Comparison of ENCODE assay signal across 26 cellular contexts in the genomic region with DNA sequence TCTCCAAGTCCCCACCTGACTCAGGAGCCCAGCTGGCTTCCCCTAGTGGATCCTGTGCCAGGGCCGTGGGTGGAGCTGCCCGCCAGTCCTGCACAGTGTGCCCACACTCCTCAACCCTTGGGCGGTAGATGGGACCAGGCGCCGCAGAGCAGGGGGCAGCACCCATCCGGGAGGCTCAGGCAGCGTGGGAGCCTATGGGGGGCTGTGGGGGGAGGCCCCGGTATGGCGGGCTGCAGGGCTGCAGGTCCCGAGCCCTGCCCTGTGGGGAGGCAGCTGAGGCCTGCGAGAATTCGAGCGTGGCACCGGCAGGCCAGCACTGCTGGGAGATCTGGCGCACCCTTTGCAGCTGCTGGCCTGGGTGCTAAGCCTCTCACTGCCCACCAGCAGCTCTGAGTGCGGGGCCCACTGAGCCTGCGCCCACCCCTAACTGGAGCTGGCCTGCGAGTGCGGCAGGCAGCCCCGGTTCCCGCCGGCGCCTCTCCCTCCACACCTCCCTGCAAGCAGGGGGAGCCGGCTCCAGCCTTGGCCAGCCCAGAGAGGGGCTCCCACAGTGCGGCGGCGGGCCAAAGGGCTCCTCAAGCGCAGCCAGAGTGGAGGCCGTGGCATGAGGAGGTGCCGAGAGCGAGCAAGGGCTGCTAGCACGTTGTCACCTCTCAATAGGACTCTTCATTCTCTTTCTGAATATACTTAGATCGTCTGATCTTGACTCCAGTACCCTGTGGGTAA.
"Had no signal": no experiment of that assay in that cellular context is flagged by ENCODE, and none has a peak within 500 bp of the region (broad histone marks: within the 10 kb centered on the region; RNA-seq: fewer than 3 reads in every experiment).

No MANE protein-coding gene starts in this region.

- DNase-seq: hippocampal formation; left colon; lower lobe of right lung; mammary epithelial cell; mesenchymal stem cell; naive thymus-derived CD8-positive, alpha-beta T cell; occipital lobe; psoas muscle; right lobe of liver; stimulated activated CD4-positive, alpha-beta T cell treated with anti-CD3 and anti-CD28 coated beads, Interleukin-1b, Interleukin-23, amount 100 ng/mL, for 48 hours; stimulated activated CD4-positive, alpha-beta T cell treated with anti-CD3 and anti-CD28 coated beads, Interleukin-2, amount 100 ng/mL, for 48 hours; stimulated activated CD4-positive, alpha-beta T cell treated with anti-CD3 and anti-CD28 coated beads, Interleukin-4, amount 100 ng/mL, for 4 hours; stimulated activated CD8-positive, alpha-beta memory T cell treated with anti-CD3 and anti-CD28 coated beads, Interleukin-4, amount 100 ng/mL, for 48 hours; stimulated activated naive B cell treated with anti-CD40 and anti-IgM and Interleukin-4, amounts not matched to agents 10 μg/mL and 1 μg/mL and 100 μg/mL, for 72 hours; substantia nigra had no signal

- H3K4me1 Mint-ChIP-seq: naive thymus-derived CD8-positive, alpha-beta T cell; nephron; stimulated activated naive B cell treated with anti-CD40 and anti-IgM and Interleukin-4, amounts not matched to agents 10 μg/mL and 1 μg/mL and 100 μg/mL, for 72 hours had no signal

- H3K4me3 Mint-ChIP-seq: naive thymus-derived CD8-positive, alpha-beta T cell; nephron; neural crest cell; stimulated activated naive B cell treated with anti-CD40 and anti-IgM and Interleukin-4, amounts not matched to agents 10 μg/mL and 1 μg/mL and 100 μg/mL, for 72 hours; stimulated activated naive CD8-positive, alpha-beta T cell treated with anti-CD3 and anti-CD28 coated beads, Interleukin-15, Interleukin-2, amounts not matched to agents 100 ng/mL and 50 ng/mL, for 24 hours; type B pancreatic cell had no signal

- H2AFZ ChIP-seq: parathyroid adenoma had no signal

- H3K9me3 ChIP-seq: lower lobe of right lung, neutrophil, psoas muscle had no signal

- H3K27me3 Mint-ChIP-seq: stimulated activated naive B cell treated with anti-CD40 and anti-IgM and Interleukin-4, amounts not matched to agents 10 μg/mL and 1 μg/mL and 100 μg/mL, for 72 hours; type B pancreatic cell had no signal

- H3K36me3 Mint-ChIP-seq: stimulated activated naive B cell treated with anti-CD40 and anti-IgM and Interleukin-4, amounts not matched to agents 10 μg/mL and 1 μg/mL and 100 μg/mL, for 72 hours had no signal

- H3K4me3 ChIP-seq: left lung, lower lobe of right lung, psoas muscle, right lobe of liver, smooth muscle cell, tibial nerve had no signal

- H3K4me2 ChIP-seq: smooth muscle cell had no signal

- H3K27ac ChIP-seq: left lung, lower lobe of right lung, neutrophil, parathyroid adenoma, psoas muscle, right lobe of liver, tibial nerve had no signal

- ATAC-seq: left colon; left lung; lower lobe of right lung; naive thymus-derived CD8-positive, alpha-beta T cell; psoas muscle; stimulated activated naive B cell treated with anti-CD40 and anti-IgM and Interleukin-4, amounts not matched to agents 10 μg/mL and 1 μg/mL and 100 μg/mL, for 72 hours had no signal

- H3K27me3 ChIP-seq: left lung, neutrophil, right lobe of liver, tibial nerve had no signal

- H3K27ac Mint-ChIP-seq: naive thymus-derived CD8-positive, alpha-beta T cell; nephron; stimulated activated naive B cell treated with anti-CD40 and anti-IgM and Interleukin-4, amounts not matched to agents 10 μg/mL and 1 μg/mL and 100 μg/mL, for 72 hours; stimulated activated naive CD8-positive, alpha-beta T cell treated with anti-CD3 and anti-CD28 coated beads, Interleukin-15, Interleukin-2, amounts not matched to agents 100 ng/mL and 50 ng/mL, for 24 hours; type B pancreatic cell had no signal

- H3K9ac ChIP-seq: parathyroid adenoma had no signal

- FAIRE-seq: keratinocyte, urothelium cell line had no signal

- H3K4me1 ChIP-seq: left lung, lower lobe of right lung, parathyroid adenoma, psoas muscle, tibial nerve had no signal

- H3K36me3 ChIP-seq: left lung, lower lobe of right lung, neutrophil, right lobe of liver, tibial nerve had no signal

- H3K79me2 ChIP-seq: parathyroid adenoma had no signal
